In genomic region chr9:136110082-136111061, GRCh38 we compare ENCODE assay signal across 8 cellular contexts. TPM values are rescaled to one million over a fixed set of nuclear protein-coding genes. Genes with fewer than 3 reads are reported as not detected.
DNase-seq lines count a peak whose midpoint lies in the region; ATAC-seq lines count a peak whose summit lies in the region.

No MANE protein-coding gene starts in this region.

- no peaks in the 10 kb centered on the region for H3K9me3 Mint-ChIP-seq in activated naive CD8-positive, alpha-beta T cell treated with anti-CD3 and anti-CD28 coated beads for 36 hours
- no peaks in the 10 kb centered on the region for H3K9me3 Mint-ChIP-seq in stimulated activated effector memory CD8-positive, alpha-beta T cell treated with anti-CD3 and anti-CD28 coated beads, Interleukin-12 subunit alpha, Interleukin-12 subunit beta, amount 100 ng/mL, for 72 hours

- H3K27me3 Mint-ChIP-seq in activated naive CD8-positive, alpha-beta T cell treated with anti-CD3 and anti-CD28 coated beads for 36 hours = no peaks in the 10 kb centered on the region

- H3K27ac Mint-ChIP-seq in activated naive CD8-positive, alpha-beta T cell treated with anti-CD3 and anti-CD28 coated beads for 36 hours = peak overlapping the region; percentile 88
- peak overlapping the region; percentile 92 for H3K27ac Mint-ChIP-seq in stimulated activated effector memory CD8-positive, alpha-beta T cell treated with anti-CD3 and anti-CD28 coated beads, Interleukin-12 subunit alpha, Interleukin-12 subunit beta, amount 100 ng/mL, for 72 hours

- peaks cover 55% of the 10 kb centered on the region for H3K4me1 Mint-ChIP-seq in activated naive CD8-positive, alpha-beta T cell treated with anti-CD3 and anti-CD28 coated beads for 36 hours
- peaks cover 62% of the 10 kb centered on the region for H3K4me1 Mint-ChIP-seq in stimulated activated effector memory CD8-positive, alpha-beta T cell treated with anti-CD3 and anti-CD28 coated beads, Interleukin-12 subunit alpha, Interleukin-12 subunit beta, amount 100 ng/mL, for 72 hours

- in situ Hi-C loops in G401 (cut with HindIII; ENCODE audit: low sequenced_read_pairs) = loop anchor here (5.0 kb wide), 1 partner anchor 103 kb away; no protein-coding TSS in a partner anchor

- no peaks in the 10 kb centered on the region for H3K27me3 ChIP-seq in iPS-18a (ENCODE audit: control insufficient read depth, insufficient read depth, low read length)

- H3K4me3 ChIP-seq in iPS-18a (ENCODE audit: low read length) = peak overlapping the region; percentile 55

- peak overlapping the region; percentile 46 for H3K9ac ChIP-seq in iPS-18a (ENCODE audit: low read length)

- peak overlapping the region; percentile 87 for H3K4me3 Mint-ChIP-seq in activated naive CD8-positive, alpha-beta T cell treated with anti-CD3 and anti-CD28 coated beads for 36 hours
- H3K4me3 Mint-ChIP-seq in stimulated activated effector memory CD8-positive, alpha-beta T cell treated with anti-CD3 and anti-CD28 coated beads, Interleukin-12 subunit alpha, Interleukin-12 subunit beta, amount 100 ng/mL, for 72 hours = peak overlapping the region; percentile 87

- H3K9me3 ChIP-seq in KOPT-K1 (ENCODE audit: insufficient read depth, low read length, poor library complexity, severe bottlenecking) = no peaks in the 10 kb centered on the region
- H3K9me3 ChIP-seq in iPS-18a (ENCODE audit: control insufficient read depth, low read depth, low read length) = no peaks in the 10 kb centered on the region

- peaks cover 8% of the 10 kb centered on the region for H3K36me3 Mint-ChIP-seq in activated naive CD8-positive, alpha-beta T cell treated with anti-CD3 and anti-CD28 coated beads for 36 hours
- peaks cover 34% of the 10 kb centered on the region for H3K36me3 Mint-ChIP-seq in stimulated activated effector memory CD8-positive, alpha-beta T cell treated with anti-CD3 and anti-CD28 coated beads, Interleukin-12 subunit alpha, Interleukin-12 subunit beta, amount 100 ng/mL, for 72 hours

- peaks cover 12% of the 10 kb centered on the region; the same call in 1 of the 2 replicates for H3K36me3 ChIP-seq in KOPT-K1 (ENCODE audit: insufficient read depth, low read length)
- H3K36me3 ChIP-seq in iPS-18a (ENCODE audit: control insufficient read depth, low read depth, low read length) = peaks cover 7% of the 10 kb centered on the region

- peak overlapping the region; percentile 86 for H3K27ac ChIP-seq in KOPT-K1 (ENCODE audit: low read depth, low read length, poor library complexity, severe bottlenecking)
- no peak overlapping the region for H3K27ac ChIP-seq in iPS-18a (ENCODE audit: low read length)

- peak; percentile 22 for ATAC-seq in stimulated activated effector memory CD8-positive, alpha-beta T cell treated with anti-CD3 and anti-CD28 coated beads, Interleukin-12 subunit alpha, Interleukin-12 subunit beta, amount 100 ng/mL, for 72 hours
- ATAC-seq in GM21526 (IDR thresholded peaks at IDR 0.05; ENCODE audit: low FRiP score, unreplicated experiment) = no peak

- DNase-seq in G401 (ENCODE audit: low spot score) (peak; percentile 39), T-helper 9 cell (no peak), NCI-H1048 (lab: John Stamatoyannopoulos, UW) (no peak)
- peak; percentile 53 for DNase-seq in activated naive CD8-positive, alpha-beta T cell treated with anti-CD3 and anti-CD28 coated beads for 36 hours
- DNase-seq in stimulated activated effector memory CD8-positive, alpha-beta T cell treated with anti-CD3 and anti-CD28 coated beads, Interleukin-12 subunit alpha, Interleukin-12 subunit beta, amount 100 ng/mL, for 72 hours (ENCODE audit: low spot score in 2 of 2) = peak in 1 of 2 donors; percentile 70

- peaks cover 9% of the 10 kb centered on the region for H3K4me1 ChIP-seq in iPS-18a (ENCODE audit: control insufficient read depth, low read depth, low read length)

RNA-seq across cellular contexts. Expression of gene TMEM250, which starts 8.3 kb away (rescaled TPM):
- 48.3 and 51.4 TPM in 2 replicates for total RNA-seq in G401 (2014; rRNA removed; shearing (Covaris generic))
- total RNA-seq in activated naive CD8-positive, alpha-beta T cell treated with anti-CD3 and anti-CD28 coated beads for 36 hours = 10 to 100 TPM; 27.2 to 28.7 TPM

RNA-seq across cellular contexts. Expression of gene NACC2, which starts 15.3 kb away (rescaled TPM):
- total RNA-seq in G401 (2014; rRNA removed; shearing (Covaris generic)) = 12.8 and 13.9 TPM in 2 replicates
- total RNA-seq in activated naive CD8-positive, alpha-beta T cell treated with anti-CD3 and anti-CD28 coated beads for 36 hours = 1 to 10 TPM; 5.3 to 5.6 TPM

Comparison
In these comparisons a context has a peak if more than half of its experiments do, and no peak if none do; other contexts are left out.
1. DNase-seq: peak in G401 (single experiment) and activated naive CD8-positive, alpha-beta T cell treated with anti-CD3 and anti-CD28 coated beads for 36 hours (single experiment); none in T-helper 9 cell (single experiment) and NCI-H1048 (single experiment).